ENCODE assay signal across 20 cellular contexts in the genomic region with DNA sequence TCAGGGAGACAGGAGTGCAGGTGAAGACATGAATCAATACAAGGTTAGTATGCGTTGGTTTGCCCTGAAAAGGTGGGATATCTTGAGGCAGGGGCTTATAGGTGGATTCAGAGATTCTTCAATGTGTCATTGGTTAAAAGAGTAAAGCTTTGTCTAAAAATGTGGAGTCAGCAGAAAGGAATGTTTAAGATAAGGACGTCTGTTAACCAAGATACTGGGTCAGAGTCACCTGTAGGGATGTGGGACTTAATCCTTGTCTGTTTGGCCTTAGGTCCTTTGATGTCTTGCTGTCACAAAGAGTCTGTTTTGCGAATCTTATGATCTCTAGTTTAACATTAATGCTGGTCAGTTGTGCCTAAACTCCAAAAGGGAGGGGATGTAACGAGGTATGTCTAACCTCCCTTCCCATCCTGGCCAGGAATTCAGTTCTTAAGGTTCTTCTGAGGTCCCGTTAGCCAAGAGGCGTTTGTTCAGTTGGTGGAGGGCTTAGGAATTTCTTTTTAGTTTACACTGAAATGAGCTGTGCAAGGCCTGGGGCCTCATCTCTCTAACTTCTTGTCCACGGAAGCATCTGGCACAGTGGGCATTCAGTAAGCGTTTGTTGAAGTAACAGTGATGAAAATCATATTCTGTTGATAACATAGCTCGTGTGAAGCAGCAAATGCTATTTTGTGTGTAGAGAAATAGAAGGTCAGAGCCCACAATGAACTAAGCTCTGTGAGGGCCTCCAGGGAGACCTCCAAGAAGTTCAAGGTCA.
DNase-seq lines count a peak whose midpoint lies in the region; ATAC-seq and TF ChIP-seq lines count a peak whose summit lies in the region.
"Had no signal": no experiment of that assay in that cellular context is flagged by ENCODE, and none has a peak within 500 bp of the region (broad histone marks: within the 10 kb centered on the region; RNA-seq: fewer than 3 reads in every experiment).

No MANE protein-coding gene starts in this region.

- H3K4me3 Mint-ChIP-seq in GM23338 (no peak overlapping the region), WTC11 (no peak overlapping the region), osteocyte (ENCODE audit: unreplicated experiment) (no peak overlapping the region)
- no peak overlapping the region for H3K4me3 Mint-ChIP-seq in stimulated activated naive CD8-positive, alpha-beta T cell treated with anti-CD3 and anti-CD28 coated beads, Interleukin-15, amount 100 ng/mL, for 72 hours
- H3K4me3 Mint-ChIP-seq: CD14-positive monocyte; T-helper 2 cell treated with Interferon-gamma antibody and Interleukin-4, amounts not matched to agents 5 μg/mL and 100 μg/mL, for 36 hours had no signal

- no peak for TF ChIP-seq CTCF in GM23338 (conservative IDR thresholded peaks at IDR 0.05; ENCODE audit: low read depth in 2 of 2)
- TF ChIP-seq CTCF in WTC11 (IDR thresholded peaks at IDR 0.05), result no peak
- no peak for TF ChIP-seq CTCF in osteocyte (IDR thresholded peaks at IDR 0.05)
- TF ChIP-seq CTCF in GM10248 (IDR thresholded peaks at IDR 0.05; ENCODE audit: control extremely low read depth, extremely low read depth, low read depth, missing control alignments), result no peak
- no peak for TF ChIP-seq CTCF in osteoblast (IDR thresholded peaks at IDR 0.05; ENCODE audit: extremely low read depth, low read depth, low read length)

- H3K4me1 ChIP-seq in GM23338 (ENCODE audit: insufficient read depth) (peaks cover 46% of the 10 kb centered on the region), iPS-20b (ENCODE audit: insufficient read depth, low read length) (peaks cover 39% of the 10 kb centered on the region), osteoblast (ENCODE audit: insufficient read depth, low read length) (peaks cover 24% of the 10 kb centered on the region)
- H3K4me1 ChIP-seq: testis had no signal

- no peaks in the 10 kb centered on the region for H3F3A ChIP-seq in GM23338 (replicated peaks; ENCODE audit: low read depth)

- H4K20me1 ChIP-seq in GM23338 (replicated peaks; ENCODE audit: insufficient read depth), result no peaks in the 10 kb centered on the region
- H4K20me1 ChIP-seq in osteoblast (ENCODE audit: insufficient read depth, low read length), result peaks cover 21% of the 10 kb centered on the region

- POLR2A ChIA-PET in WTC11 (lab: Charles Lee), result no interaction called here
- POLR2A ChIA-PET in GM10248 (lab: Yijun Ruan, JAX), result no interaction called here

- H3K9me2 ChIP-seq in GM23338 (ENCODE audit: insufficient read depth), result no peaks in the 10 kb centered on the region

- peak overlapping the region; percentile 74; the same call in 1 of the 2 replicates for H3K9ac ChIP-seq in iPS-20b (ENCODE audit: low read depth, low read length)

- H3K4me3 ChIP-seq in GM23338 (no peak overlapping the region), iPS-20b (ENCODE audit: low read length) (0 out of 2 replicates have a peak overlapping the region, but pooled peaks have one; percentile 4), osteoblast (ENCODE audit: insufficient read depth, low read length) (no peak overlapping the region)
- H3K4me3 ChIP-seq: mucosa of descending colon, testis had no signal

- H3K4me1 Mint-ChIP-seq in GM23338 (peaks cover 40% of the 10 kb centered on the region), WTC11 (peaks cover 47% of the 10 kb centered on the region), osteocyte (ENCODE audit: unreplicated experiment) (peaks cover 78% of the 10 kb centered on the region)
- no peaks in the 10 kb centered on the region for H3K4me1 Mint-ChIP-seq in stimulated activated naive CD8-positive, alpha-beta T cell treated with anti-CD3 and anti-CD28 coated beads, Interleukin-15, amount 100 ng/mL, for 72 hours
- H3K4me1 Mint-ChIP-seq: CD14-positive monocyte had no signal

- H3K27me3 Mint-ChIP-seq in GM23338 (ENCODE audit: insufficient read depth, low read depth, poor library complexity) (peaks cover 4% of the 10 kb centered on the region), WTC11 (ENCODE audit: low read depth) (no peaks in the 10 kb centered on the region), osteocyte (ENCODE audit: unreplicated experiment) (no peaks in the 10 kb centered on the region)
- H3K27me3 Mint-ChIP-seq in stimulated activated naive CD8-positive, alpha-beta T cell treated with anti-CD3 and anti-CD28 coated beads, Interleukin-15, amount 100 ng/mL, for 72 hours, result no peaks in the 10 kb centered on the region

- CTCF ChIA-PET in WTC11 (lab: Charles Lee), result interaction anchor here (1.1 kb wide), 1 partner anchor 158 kb away, joined by 3 read pairs; no protein-coding TSS in a partner anchor
- CTCF ChIA-PET in GM10248 (lab: Yijun Ruan, JAX), result interaction anchor here (1.1 kb wide), 1 partner anchor 14 kb away, joined by 3 read pairs; no protein-coding TSS in a partner anchor

- H3K9me3 ChIP-seq in iPS-20b (ENCODE audit: insufficient read depth, low read depth, low read length) (no peaks in the 10 kb centered on the region), osteoblast (ENCODE audit: low read depth, low read length) (no peaks in the 10 kb centered on the region)
- H3K9me3 ChIP-seq: mucosa of descending colon, testis had no signal

- peak overlapping the region; percentile 91; the same call in 1 of the 2 replicates for H3K27ac ChIP-seq in GM23338 (ENCODE audit: low read depth)
- peak overlapping the region; percentile 75 for H3K27ac ChIP-seq in iPS-20b (ENCODE audit: low read length)
- no peak overlapping the region for H3K27ac ChIP-seq in osteoblast (ENCODE audit: low read depth, low read length)
- H3K27ac ChIP-seq: testis had no signal

- no peaks in the 10 kb centered on the region for H3K36me3 ChIP-seq in GM23338 (ENCODE audit: insufficient read depth)
- H3K36me3 ChIP-seq in iPS-20b (ENCODE audit: insufficient read depth, low read depth, low read length), result no peaks in the 10 kb centered on the region
- no peaks in the 10 kb centered on the region for H3K36me3 ChIP-seq in osteoblast (ENCODE audit: insufficient read depth, low read length)

- peak; percentile 18; the same call in 2 of the 3 replicates for ATAC-seq in GM23338
- peak; percentile 15 for ATAC-seq in WTC11
- ATAC-seq in stimulated activated naive CD8-positive, alpha-beta T cell treated with anti-CD3 and anti-CD28 coated beads, Interleukin-15, amount 100 ng/mL, for 72 hours, result no peak
- ATAC-seq in left lobe of liver, result no peak
- ATAC-seq: mucosa of descending colon, Panc1 had no signal

- peaks cover 74% of the 10 kb centered on the region for H3K79me2 ChIP-seq in GM23338 (replicated peaks; ENCODE audit: insufficient read depth)
- peaks cover 64% of the 10 kb centered on the region for H3K79me2 ChIP-seq in osteoblast (ENCODE audit: insufficient read depth, low read length)

- H3K27ac Mint-ChIP-seq in GM23338 (peak overlapping the region; percentile 97), WTC11 (peak overlapping the region; percentile 96), osteocyte (ENCODE audit: unreplicated experiment) (peak overlapping the region; percentile 96)
- no peak overlapping the region for H3K27ac Mint-ChIP-seq in stimulated activated naive CD8-positive, alpha-beta T cell treated with anti-CD3 and anti-CD28 coated beads, Interleukin-15, amount 100 ng/mL, for 72 hours
- H3K27ac Mint-ChIP-seq: CD14-positive monocyte; T-helper 2 cell treated with Interferon-gamma antibody and Interleukin-4, amounts not matched to agents 5 μg/mL and 100 μg/mL, for 36 hours had no signal

- H3K27me3 ChIP-seq in GM23338 (ENCODE audit: insufficient read depth) (no peaks in the 10 kb centered on the region), iPS-20b (ENCODE audit: insufficient read depth, low read length) (no peaks in the 10 kb centered on the region), osteoblast (ENCODE audit: insufficient read depth, low read length) (no peaks in the 10 kb centered on the region)
- H3K27me3 ChIP-seq: testis had no signal

- H3K4me2 ChIP-seq in GM23338, result peak overlapping the region; percentile 27
- H3K4me2 ChIP-seq in osteoblast (ENCODE audit: insufficient read depth, low read length), result no peak overlapping the region

- H3K9me3 Mint-ChIP-seq in GM23338 (no peaks in the 10 kb centered on the region), WTC11 (no peaks in the 10 kb centered on the region), osteocyte (ENCODE audit: unreplicated experiment) (no peaks in the 10 kb centered on the region)
- no peaks in the 10 kb centered on the region for H3K9me3 Mint-ChIP-seq in stimulated activated naive CD8-positive, alpha-beta T cell treated with anti-CD3 and anti-CD28 coated beads, Interleukin-15, amount 100 ng/mL, for 72 hours
- H3K9me3 Mint-ChIP-seq: T-helper 2 cell treated with Interferon-gamma antibody and Interleukin-4, amounts not matched to agents 5 μg/mL and 100 μg/mL, for 36 hours had no signal

- DNase-seq in GM23338 (ENCODE audit: low spot score) (peak; percentile 35), WTC11 (ENCODE audit: low spot score) (no peak), osteocyte (ENCODE audit: extremely low spot score, unreplicated experiment) (no peak), GM10248 (ENCODE audit: extremely low spot score) (no peak), left lobe of liver (ENCODE audit: low spot score) (no peak), osteoblast (ENCODE audit: insufficient read length, low spot score, missing footprints) (no peak)
- no peak for DNase-seq in stimulated activated naive CD8-positive, alpha-beta T cell treated with anti-CD3 and anti-CD28 coated beads, Interleukin-15, amount 100 ng/mL, for 72 hours
- DNase-seq: activated CD4-positive, alpha-beta T cell treated with anti-CD3 and anti-CD28 coated beads, Interleukin-2, amount 50 U/mL, for 4 hours; activated gamma-delta T cell; DMS 273 treated with DMSO at 0.1 percent for 48 hours; foreskin melanocyte; GDM1; Karpas-422; mucosa of descending colon; NCI-H1048; testis had no signal

- H2AFZ ChIP-seq in GM23338 (no peak overlapping the region), osteoblast (ENCODE audit: low read length) (no peak overlapping the region)

- no peaks in the 10 kb centered on the region for H3K36me3 Mint-ChIP-seq in GM23338 (ENCODE audit: low read depth)
- no peaks in the 10 kb centered on the region for H3K36me3 Mint-ChIP-seq in WTC11
- peaks cover 6% of the 10 kb centered on the region for H3K36me3 Mint-ChIP-seq in osteocyte (ENCODE audit: unreplicated experiment)
- H3K36me3 Mint-ChIP-seq: CD14-positive monocyte had no signal

TF ChIP-seq in GM23338, 12 proteins besides CTCF, POLR2A, EP300 and RAD21 (continues in another document):
- no peak for TF ChIP-seq ZNF114 (CRISPR knock-in tag; IDR thresholded peaks at IDR 0.05)
- no peak for TF ChIP-seq EZH2phosphoT487 (IDR thresholded peaks at IDR 0.05; ENCODE audit: unreplicated experiment)
- TF ChIP-seq ZNF331 (CRISPR knock-in tag; IDR thresholded peaks at IDR 0.05; ENCODE audit: low read depth), result no peak

TF ChIP-seq in WTC11, 78 proteins besides CTCF, POLR2A, EP300 and RAD21 (continues in another document):
- TF ChIP-seq NFE2L1 (CRISPR knock-in tag; IDR thresholded peaks at IDR 0.05), result no peak
- TF ChIP-seq SOX15 (CRISPR knock-in tag; IDR thresholded peaks at IDR 0.05), result no peak
- TF ChIP-seq SMAD4 (CRISPR knock-in tag; IDR thresholded peaks at IDR 0.05), result no peak

Comparison
In these comparisons a context has a peak if more than half of its experiments do, and no peak if none do; other contexts are left out.
1. ATAC-seq: peak in GM23338 (single experiment) and WTC11 (single experiment); none in stimulated activated naive CD8-positive, alpha-beta T cell treated with anti-CD3 and anti-CD28 coated beads, Interleukin-15, amount 100 ng/mL, for 72 hours (single experiment) and left lobe of liver (single experiment).
2. H3K27ac Mint-ChIP-seq: peak in GM23338 (single experiment), WTC11 (single experiment) and osteocyte (single experiment); none in stimulated activated naive CD8-positive, alpha-beta T cell treated with anti-CD3 and anti-CD28 coated beads, Interleukin-15, amount 100 ng/mL, for 72 hours (0 of 2).